ENCODE assay signal across 1 cellular context in the genomic region with DNA sequence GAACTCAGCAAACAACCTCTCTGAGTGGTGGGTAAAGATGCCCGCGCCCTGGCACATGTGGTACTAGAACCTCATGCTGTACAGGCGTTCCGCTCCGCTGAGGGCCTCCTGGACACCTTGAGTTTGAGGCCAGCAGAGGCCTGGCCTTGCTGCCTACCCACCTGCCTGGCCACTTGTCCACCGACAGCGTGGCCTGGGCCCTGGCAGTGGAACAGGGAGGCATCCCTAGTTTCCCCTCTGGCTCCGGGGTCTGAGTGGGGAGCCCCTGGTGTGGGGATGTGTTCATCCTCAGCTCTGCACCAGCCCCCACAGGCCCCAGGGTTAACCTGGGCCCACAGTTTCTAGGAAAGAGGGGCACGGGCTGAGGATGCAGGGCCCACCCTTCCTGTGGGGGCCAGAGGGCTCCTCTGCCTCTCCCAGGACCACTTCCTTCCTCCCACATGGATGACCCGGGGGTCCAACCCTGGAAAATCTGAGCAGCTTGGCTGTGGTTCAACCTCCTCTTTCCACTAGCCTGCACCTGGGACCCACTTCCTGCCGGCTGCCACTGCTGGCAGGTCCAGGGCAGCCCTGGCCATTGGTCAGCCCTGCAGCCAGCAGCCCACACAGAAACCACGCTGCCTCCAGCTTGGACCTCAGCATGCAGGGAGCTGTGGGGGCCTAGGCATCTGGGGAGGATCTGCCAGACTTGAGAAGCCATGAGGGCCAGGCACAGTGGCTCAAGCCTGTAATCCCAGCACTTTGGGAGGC.
TF ChIP-seq lines count a peak whose summit lies in the region.

No MANE protein-coding gene starts in this region.

TF ChIP-seq in H1, 55 proteins besides CTCF, POLR2A, EP300 and RAD21:
- no peak for TF ChIP-seq BCL11A (IDR thresholded peaks at IDR 0.05; ENCODE audit: low read depth in 2 of 2, low read length in 2 of 2)
- TF ChIP-seq RBBP5 (IDR thresholded peaks at IDR 0.05; ENCODE audit: borderline replicate concordance, low read depth, low read length), result no peak
- no peak for TF ChIP-seq SAP30 (IDR thresholded peaks at IDR 0.05; ENCODE audit: insufficient read depth, insufficient replicate concordance, low read length)
- TF ChIP-seq, protein P1, sequence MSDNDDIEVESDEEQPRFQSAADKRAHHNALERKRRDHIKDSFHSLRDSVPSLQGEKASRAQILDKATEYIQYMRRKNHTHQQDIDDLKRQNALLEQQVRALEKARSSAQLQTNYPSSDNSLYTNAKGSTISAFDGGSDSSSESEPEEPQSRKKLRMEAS (IDR thresholded peaks at IDR 0.05), result no peak
- no peak for TF ChIP-seq HDAC6 (IDR thresholded peaks at IDR 0.05; ENCODE audit: low read depth, low read length)
- TF ChIP-seq, protein P2, sequence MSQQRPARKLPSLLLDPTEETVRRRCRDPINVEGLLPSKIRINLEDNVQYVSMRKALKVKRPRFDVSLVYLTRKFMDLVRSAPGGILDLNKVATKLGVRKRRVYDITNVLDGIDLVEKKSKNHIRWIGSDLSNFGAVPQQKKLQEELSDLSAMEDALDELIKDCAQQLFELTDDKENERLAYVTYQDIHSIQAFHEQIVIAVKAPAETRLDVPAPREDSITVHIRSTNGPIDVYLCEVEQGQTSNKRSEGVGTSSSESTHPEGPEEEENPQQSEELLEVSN (IDR thresholded peaks at IDR 0.05), result no peak
- TF ChIP-seq, protein P3, sequence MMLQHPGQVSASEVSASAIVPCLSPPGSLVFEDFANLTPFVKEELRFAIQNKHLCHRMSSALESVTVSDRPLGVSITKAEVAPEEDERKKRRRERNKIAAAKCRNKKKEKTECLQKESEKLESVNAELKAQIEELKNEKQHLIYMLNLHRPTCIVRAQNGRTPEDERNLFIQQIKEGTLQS (IDR thresholded peaks at IDR 0.05; ENCODE audit: insufficient read depth, low read depth, low read length), result no peak
- no peak for TF ChIP-seq KDM5A (IDR thresholded peaks at IDR 0.05; ENCODE audit: low read length)
- TF ChIP-seq JUND (IDR thresholded peaks at IDR 0.05; ENCODE audit: low read length), result no peak
- no peak for TF ChIP-seq SUZ12 (IDR thresholded peaks at IDR 0.05; ENCODE audit: low read length)
- TF ChIP-seq ZNF274 (IDR thresholded peaks at IDR 0.05; ENCODE audit: borderline replicate concordance, extremely low read depth, low read length), result no peak
- TF ChIP-seq HDAC2 (IDR thresholded peaks at IDR 0.05; ENCODE audit: borderline replicate concordance in 1 of 2, low read depth in 2 of 2, low read length in 2 of 2), result no peak
- no peak for TF ChIP-seq SP4 (IDR thresholded peaks at IDR 0.05; ENCODE audit: low read length)
- no peak for TF ChIP-seq CREB1 (IDR thresholded peaks at IDR 0.05)
- no peak for TF ChIP-seq POLR2AphosphoS5 (IDR thresholded peaks at IDR 0.05; ENCODE audit: low read depth, low read length)
- no peak for TF ChIP-seq BRCA1 (IDR thresholded peaks at IDR 0.05; ENCODE audit: low read depth, low read length)
- TF ChIP-seq CBX5 (IDR thresholded peaks at IDR 0.05; ENCODE audit: low read depth, low read length), result no peak
- TF ChIP-seq SP1 (IDR thresholded peaks at IDR 0.05; ENCODE audit: low read depth, low read length), result no peak
- no peak for TF ChIP-seq RNF2 (IDR thresholded peaks at IDR 0.05; ENCODE audit: borderline replicate concordance, low read depth, low read length, missing control alignments, poor library complexity, severe bottlenecking)
- no peak for TF ChIP-seq SRF (IDR thresholded peaks at IDR 0.05; ENCODE audit: low read depth, low read length)
